ENCODE assay signal across 24 cellular contexts in the genomic region with DNA sequence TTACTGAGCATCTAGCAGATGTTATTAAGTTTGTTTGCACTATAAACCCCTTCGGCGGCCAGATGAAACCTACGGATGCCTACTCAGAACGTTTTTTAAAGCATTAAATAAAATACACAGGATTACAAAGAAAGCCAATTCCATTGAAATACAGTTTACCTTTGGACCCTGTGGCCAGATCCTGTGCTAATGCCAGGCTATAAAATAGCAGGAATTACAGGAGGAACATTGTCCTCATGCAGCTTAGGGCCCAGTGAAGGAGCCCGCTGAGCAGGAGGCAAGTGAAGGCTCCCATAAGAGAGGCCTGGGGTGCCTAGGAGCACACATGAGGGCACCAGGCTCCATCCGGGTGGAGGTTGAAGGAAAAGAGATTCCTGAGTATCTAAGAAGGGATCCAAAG.
DNase-seq lines count a peak whose midpoint lies in the region; ATAC-seq and TF ChIP-seq lines count a peak whose summit lies in the region.
"Had no signal": no experiment of that assay in that cellular context is flagged by ENCODE, and none has a peak within 500 bp of the region (broad histone marks: within the 10 kb centered on the region; RNA-seq: fewer than 3 reads in every experiment).

No MANE protein-coding gene starts in this region.

- no peak overlapping the region for H3K27ac ChIP-seq in colonic mucosa
- H3K27ac ChIP-seq: BLaER1 had no signal

- DNase-seq in LoVo (ENCODE audit: low spot score) (peak; percentile 59), colonic mucosa (peak; percentile 36), mucosa of descending colon (peak in 2 of 3 donors; percentile 23 to 33), SIG-M5 (lab: John Stamatoyannopoulos, UW) (no peak)
- DNase-seq: 8988T; ACHN; BE2C; C1 segment of cervical spinal cord; CD4-positive, alpha-beta memory T cell; CD4-positive, CD25-positive, alpha-beta regulatory T cell; CD8-positive, alpha-beta memory T cell; COR-L47; DMS 273 treated with DMSO at 0.1 percent for 48 hours; DMS153; DMS53; DMS79; DND-41; EL; GDM1 had no signal

- TF ChIP-seq CTCF in colonic mucosa (IDR thresholded peaks at IDR 0.05) (no peak), mucosa of descending colon (IDR thresholded peaks at IDR 0.05) (no peak)

- no peak overlapping the region for H3K4me3 ChIP-seq in colonic mucosa
- no peak overlapping the region for H3K4me3 ChIP-seq in mucosa of descending colon
- H3K4me3 ChIP-seq: BLaER1, GM12878 had no signal

- intact Hi-C loops in colonic mucosa (cut with DNase I) (no loop called here), mucosa of descending colon (cut with DNase I, micrococcal nuclease) (no loop called here)

- ATAC-seq in mucosa of descending colon: peak; percentile 80
- no peak for ATAC-seq in HG03175 (IDR thresholded peaks at IDR 0.05; ENCODE audit: unreplicated experiment)
- no peak for ATAC-seq in GM21526 (IDR thresholded peaks at IDR 0.05; ENCODE audit: low FRiP score, unreplicated experiment)
- ATAC-seq in GM21737 (IDR thresholded peaks at IDR 0.05; ENCODE audit: unreplicated experiment): no peak
- ATAC-seq: GM12878 had no signal

- no peak overlapping the region for H3K9ac ChIP-seq in colonic mucosa (ENCODE audit: low read depth in 2 of 2, low read length in 2 of 2)
- H3K9ac ChIP-seq: BLaER1 had no signal

- H3K36me3 ChIP-seq in colonic mucosa (no peaks in the 10 kb centered on the region), mucosa of descending colon (ENCODE audit: low read depth) (no peaks in the 10 kb centered on the region)
- H3K36me3 ChIP-seq: BE2C, BLaER1 had no signal

- H3K9me3 ChIP-seq in colonic mucosa (no peaks in the 10 kb centered on the region), mucosa of descending colon (no peaks in the 10 kb centered on the region)
- H3K9me3 ChIP-seq: BE2C, BLaER1 had no signal

- no peaks in the 10 kb centered on the region for H3K27me3 ChIP-seq in colonic mucosa
- H3K27me3 ChIP-seq: BE2C, BLaER1 had no signal

- H3K4me1 ChIP-seq in colonic mucosa: peaks cover 4% of the 10 kb centered on the region
- peaks cover 14% of the 10 kb centered on the region for H3K4me1 ChIP-seq in mucosa of descending colon (ENCODE audit: low read depth)
- H3K4me1 ChIP-seq: BLaER1 had no signal
